ENCODE assay signal across 1 cellular context in the genomic region with DNA sequence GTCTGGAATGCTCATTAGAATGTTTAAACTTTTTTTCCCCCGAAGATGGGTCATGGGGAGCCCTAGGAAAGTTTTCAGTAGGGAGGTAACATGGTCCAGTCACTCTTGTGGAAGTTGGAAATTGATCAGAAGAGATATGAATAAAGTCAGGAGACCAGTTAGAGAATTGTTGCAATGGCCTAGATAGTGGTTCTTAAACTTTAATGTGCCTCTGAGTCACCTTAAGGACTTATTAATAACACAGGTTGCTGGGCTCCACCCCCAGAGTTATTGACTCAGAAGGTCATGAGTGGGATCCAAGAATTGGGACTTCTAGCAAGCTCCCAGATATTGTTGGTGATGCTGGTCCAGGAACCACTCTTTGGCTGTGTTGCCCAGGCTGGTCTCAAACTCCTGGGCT.
TF ChIP-seq lines count a peak whose summit lies in the region.

No MANE protein-coding gene starts in this region.

TF ChIP-seq in IMR-90, 13 proteins besides CTCF, POLR2A, EP300 and RAD21:
- TF ChIP-seq RFX5 (IDR thresholded peaks at IDR 0.05; ENCODE audit: low read depth, low read length), result no peak
- TF ChIP-seq RCOR1 (IDR thresholded peaks at IDR 0.05; ENCODE audit: insufficient replicate concordance, low read length), result no peak
- TF ChIP-seq CEBPB (IDR thresholded peaks at IDR 0.05; ENCODE audit: low read depth, low read length), result no peak
- no peak for TF ChIP-seq BHLHE40 (IDR thresholded peaks at IDR 0.05; ENCODE audit: low read depth, low read length)
- TF ChIP-seq MAFK (IDR thresholded peaks at IDR 0.05; ENCODE audit: low read depth, low read length), result no peak
- peak; percentile 20; the same call in 1 of the 2 replicates for TF ChIP-seq FOS (IDR thresholded peaks at IDR 0.05; ENCODE audit: low read depth, low read length)
